ENCODE assay signal across 1 cellular context in the genomic region with DNA sequence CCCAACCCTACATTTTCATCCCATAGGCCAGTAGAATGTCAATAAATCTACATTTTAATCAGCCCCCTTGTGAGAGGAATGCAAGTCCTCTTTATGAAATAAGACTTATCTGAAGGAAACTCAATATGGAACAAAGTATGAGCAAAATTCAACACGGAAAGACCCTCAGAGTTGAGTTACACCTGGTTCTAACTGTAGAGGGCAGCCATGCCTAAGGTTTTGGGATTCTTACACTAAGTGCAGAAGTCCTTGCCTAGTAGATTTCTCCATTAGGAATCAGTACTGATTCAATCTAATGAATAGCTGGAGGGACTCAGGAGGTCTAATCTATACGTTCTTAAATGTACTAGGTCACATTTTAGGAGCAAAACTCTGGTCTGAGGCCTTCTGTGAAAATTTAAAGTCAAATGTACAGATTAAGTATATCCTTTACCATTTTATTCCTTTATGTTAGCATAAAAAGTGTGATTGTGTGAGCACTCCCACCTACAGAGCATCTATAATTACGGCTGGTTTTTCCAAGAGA.
TF ChIP-seq lines count a peak whose summit lies in the region.

No MANE protein-coding gene starts in this region.

TF ChIP-seq in GM12878, 131 proteins besides CTCF, POLR2A, EP300 and RAD21 (continued from another document):
- TF ChIP-seq ETV6 (conservative IDR thresholded peaks at IDR 0.05 in 1 of 2, IDR thresholded peaks at IDR 0.05 in 1 of 2; ENCODE audit: borderline replicate concordance in 1 of 2, low read depth in 1 of 2) (no peak), TCF12 (IDR thresholded peaks at IDR 0.05; ENCODE audit: low read depth, low read length) (no peak), CHD4 (IDR thresholded peaks at IDR 0.05) (no peak), ESRRA (IDR thresholded peaks at IDR 0.05; ENCODE audit: low read length) (no peak), NRF1 (conservative IDR thresholded peaks at IDR 0.05; ENCODE audit: low read depth, low read length) (no peak), STAT3 (IDR thresholded peaks at IDR 0.05; ENCODE audit: low read depth, low read length) (no peak), SP1 (IDR thresholded peaks at IDR 0.05; ENCODE audit: low read depth, low read length) (no peak), MTA3 (IDR thresholded peaks at IDR 0.05; ENCODE audit: borderline replicate concordance, low read length) (no peak), IRF4 (IDR thresholded peaks at IDR 0.05; ENCODE audit: low read depth, low read length) (no peak), RBBP5 (conservative IDR thresholded peaks at IDR 0.05) (no peak), ZNF207 (IDR thresholded peaks at IDR 0.05; ENCODE audit: borderline replicate concordance) (no peak), TAF1 (IDR thresholded peaks at IDR 0.05; ENCODE audit: borderline replicate concordance, low read depth, low read length) (no peak)
